In genomic region chr5:177336112-177336511, GRCh38 we compare ENCODE assay signal across 1 cellular context.
TF ChIP-seq lines count a peak whose summit lies in the region.

No MANE protein-coding gene starts in this region.

TF ChIP-seq in HCT116, 20 proteins besides CTCF, POLR2A, EP300 and RAD21 (continued from another document):
- TF ChIP-seq REST (IDR thresholded peaks at IDR 0.05; ENCODE audit: low read depth), result no peak
